In the genomic region with DNA sequence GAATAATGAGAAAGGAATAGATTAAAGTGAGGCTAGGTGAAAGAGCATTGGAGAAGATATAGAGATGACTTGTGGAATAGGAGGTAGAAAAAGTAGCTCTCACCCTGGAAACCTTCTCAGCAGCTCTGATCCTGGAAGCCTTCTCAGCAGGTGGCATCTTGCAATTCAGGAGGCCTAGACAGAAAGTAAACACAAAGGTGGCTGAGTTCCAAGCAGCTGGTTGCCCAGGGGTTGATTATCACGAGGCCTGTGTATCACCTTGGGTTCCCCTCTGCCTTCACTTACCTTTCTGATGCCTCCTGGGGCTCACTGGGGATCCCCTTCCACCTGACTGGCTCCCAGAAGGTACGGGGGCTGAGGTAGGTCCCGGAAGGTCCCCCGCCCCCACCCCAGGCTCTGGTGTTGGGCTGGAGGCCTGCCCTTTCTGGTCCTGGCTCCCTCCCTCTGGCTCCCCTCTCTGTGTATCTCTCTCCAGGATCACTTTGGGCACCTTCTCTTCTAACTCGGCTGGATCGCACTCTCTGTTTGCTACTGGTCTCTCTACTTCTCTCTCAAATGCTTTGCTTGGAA, we compare ENCODE assay signal across 14 cellular contexts. TPM values are rescaled to one million over a fixed set of nuclear protein-coding genes. Genes with fewer than 3 reads are reported as not detected.
DNase-seq lines count a peak whose midpoint lies in the region; ATAC-seq and TF ChIP-seq lines count a peak whose summit lies in the region.
"Had no signal": no experiment of that assay in that cellular context is flagged by ENCODE, and none has a peak within 500 bp of the region (broad histone marks: within the 10 kb centered on the region; RNA-seq: fewer than 3 reads in every experiment).

No MANE protein-coding gene starts in this region.

- peaks cover 28% of the 10 kb centered on the region for H3K36me3 Mint-ChIP-seq in T-helper 17 cell (ENCODE audit: low read depth)

- H3K27ac Mint-ChIP-seq in T-helper 17 cell = peak overlapping the region; percentile 27
- H3K27ac Mint-ChIP-seq: activated B cell treated with CpG ODN at 0.5 μM for 24 hours, mesothelial cell of epicardium had no signal

- no peaks in the 10 kb centered on the region for H3K4me1 ChIP-seq in mucosa of descending colon (ENCODE audit: low read depth)
- H3K4me1 ChIP-seq: prostate gland, stomach had no signal

- no peaks in the 10 kb centered on the region for H3K27me3 Mint-ChIP-seq in T-helper 17 cell
- H3K27me3 Mint-ChIP-seq: activated B cell treated with CpG ODN at 0.5 μM for 24 hours; activated T-cell treated with anti-CD3 and anti-CD28 coated beads, Interleukin-2, amount 50 U/mL, for 24 hours had no signal

- ATAC-seq in T-helper 17 cell = no peak
- ATAC-seq in mucosa of descending colon = peak; percentile 73
- no peak for ATAC-seq in GM21447 (IDR thresholded peaks at IDR 0.05; ENCODE audit: unreplicated experiment)
- ATAC-seq in GM18909 (IDR thresholded peaks at IDR 0.05; ENCODE audit: poor library complexity, unreplicated experiment) = no peak

- no peaks in the 10 kb centered on the region for H3K36me3 ChIP-seq in mucosa of descending colon (ENCODE audit: low read depth)
- H3K36me3 ChIP-seq: prostate gland had no signal

- H3K9me3 ChIP-seq in T-helper 17 cell (ENCODE audit: control insufficient read depth, low read length, poor library complexity, severe bottlenecking) (no peaks in the 10 kb centered on the region), mucosa of descending colon (no peaks in the 10 kb centered on the region)
- H3K9me3 ChIP-seq: prostate gland, stomach had no signal

- peak; percentile 40 for DNase-seq in H4 (ENCODE audit: low spot score)
- DNase-seq in NCI-H2081 treated with DMSO at 0.1 percent for 48 hours (lab: John Stamatoyannopoulos, UW) = peak; percentile 58
- no peak for DNase-seq in T-helper 17 cell
- DNase-seq in mucosa of descending colon = peak in 2 of 3 donors; percentile 10 to 50
- no peak for DNase-seq in activated effector memory CD4-positive, alpha-beta T cell treated with anti-CD3 and anti-CD28 coated beads, Interleukin-2, amount 50 U/mL, for 16 hours
- no peak for DNase-seq in HuH-7.5 (ENCODE audit: low spot score)
- DNase-seq: activated B cell treated with CpG ODN at 0.5 μM for 24 hours; activated T-cell treated with anti-CD3 and anti-CD28 coated beads, Interleukin-2, amount 50 U/mL, for 24 hours; stimulated activated CD4-positive, alpha-beta T cell treated with anti-CD3 and anti-CD28 coated beads, Interleukin-2, amount 100 ng/mL, for 48 hours; stomach had no signal

- TF ChIP-seq CTCF in mucosa of descending colon (IDR thresholded peaks at IDR 0.05) = no peak

- H3K4me3 Mint-ChIP-seq in T-helper 17 cell = no peak overlapping the region
- H3K4me3 Mint-ChIP-seq: activated B cell treated with CpG ODN at 0.5 μM for 24 hours; activated T-cell treated with anti-CD3 and anti-CD28 coated beads, Interleukin-2, amount 50 U/mL, for 24 hours; mesothelial cell of epicardium had no signal

- intact Hi-C loops in mucosa of descending colon (cut with DNase I, micrococcal nuclease) = no loop called here

- H3K4me1 Mint-ChIP-seq in T-helper 17 cell = peaks cover 35% of the 10 kb centered on the region
- H3K4me1 Mint-ChIP-seq: mesothelial cell of epicardium had no signal

- no peak overlapping the region for H3K4me3 ChIP-seq in mucosa of descending colon
- H3K4me3 ChIP-seq: prostate gland, stomach had no signal

RNA-seq across cellular contexts. Expression of gene MDC1, which starts 9.7 kb away (rescaled TPM):
- 7.8 and 8.7 TPM in 2 replicates for total RNA-seq in H4 (2014; rRNA removed; shearing (Covaris generic))
- total RNA-seq in T-helper 17 cell = 10 to 100 TPM; 37.4 to 46.5 TPM
- 10 to 100 TPM; 15.2 to 34.3 (median 29.5) TPM for total RNA-seq in mucosa of descending colon

RNA-seq across cellular contexts. Expression of gene TUBB, which starts 12.8 kb away (rescaled TPM):
- total RNA-seq in H4 (2014; rRNA removed; shearing (Covaris generic)) = 1,333 and 1,508 TPM in 2 replicates
- total RNA-seq in T-helper 17 cell (100 to 1,000 TPM; 104 to 108 TPM), mucosa of descending colon (100 to 1,000 TPM; 113 to 328 (median 307) TPM)

RNA-seq across cellular contexts. Expression of gene NRM, which starts 16.6 kb away (rescaled TPM):
- 15.0 and 20.1 TPM in 2 replicates for total RNA-seq in H4 (2014; rRNA removed; shearing (Covaris generic))
- total RNA-seq in T-helper 17 cell = 1 to 10 TPM; 4.7 to 5.6 TPM
- total RNA-seq in mucosa of descending colon = 10 to 100 TPM in 1 of 3 donors, 1 to 10 TPM in 2; 4.3 to 10.2 (median 6.1) TPM

RNA-seq across cellular contexts. Expression of gene PPP1R18, which starts 20.9 kb away (rescaled TPM):
- 49.9 and 50.9 TPM in 2 replicates for total RNA-seq in H4 (2014; rRNA removed; shearing (Covaris generic))
- total RNA-seq in T-helper 17 cell (100 to 1,000 TPM in 1 of 2 donors, 10 to 100 TPM in 1; 99.5 to 117 TPM), mucosa of descending colon (10 to 100 TPM in 2 of 3 donors, 1 to 10 TPM in 1; 8.6 to 55.1 (median 22.1) TPM)

RNA-seq across cellular contexts. Expression of gene DHX16, which starts 34.6 kb away (rescaled TPM):
- total RNA-seq in H4 (2014; rRNA removed; shearing (Covaris generic)) = 29.9 and 32.6 TPM in 2 replicates
- total RNA-seq in T-helper 17 cell (10 to 100 TPM; 23.5 to 25.6 TPM), mucosa of descending colon (10 to 100 TPM; 31.0 to 36.2 (median 36.0) TPM)

Comparison
In these comparisons a context has a peak if more than half of its experiments do, and no peak if none do; other contexts are left out.
1. DNase-seq: peak in H4 (single experiment), NCI-H2081 treated with DMSO at 0.1 percent for 48 hours (single experiment) and mucosa of descending colon (2 of 3); none in T-helper 17 cell (0 of 3), activated effector memory CD4-positive, alpha-beta T cell treated with anti-CD3 and anti-CD28 coated beads, Interleukin-2, amount 50 U/mL, for 16 hours (single experiment) and HuH-7.5 (single experiment).